Comparison of ENCODE assay signal across 25 cellular contexts in the genomic region with DNA sequence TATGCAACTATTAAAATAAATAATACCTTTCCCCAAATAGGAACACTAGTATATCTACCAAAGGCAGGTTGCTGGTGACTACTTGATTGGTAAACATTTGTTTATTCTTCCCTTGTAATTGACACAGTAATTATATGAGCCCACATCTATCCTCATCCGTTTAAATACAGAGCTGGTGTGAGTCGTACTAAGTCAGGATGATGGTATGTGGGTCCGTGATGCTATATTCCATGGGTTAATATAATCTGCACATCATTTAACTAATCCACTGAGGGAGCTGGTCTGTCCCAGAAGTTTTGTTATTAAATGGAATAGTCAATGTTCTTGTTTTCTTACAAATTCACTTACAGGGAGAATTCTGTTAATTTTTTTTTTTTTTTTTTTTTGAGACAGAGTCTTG.
DNase-seq lines count a peak whose midpoint lies in the region; ATAC-seq and TF ChIP-seq lines count a peak whose summit lies in the region.
"Had no signal": no experiment of that assay in that cellular context is flagged by ENCODE, and none has a peak within 500 bp of the region (broad histone marks: within the 10 kb centered on the region; RNA-seq: fewer than 3 reads in every experiment).

No MANE protein-coding gene starts in this region.

- peak overlapping the region in 4 of 5 experiments; percentile 28 to 97 (median 40) for H3K27ac Mint-ChIP-seq in brain
- H3K27ac Mint-ChIP-seq: CD4-positive, alpha-beta T cell; GM23338 had no signal

- H3K27me3 ChIP-seq in left lung = no peaks in the 10 kb centered on the region
- H3K27me3 ChIP-seq: BLaER1 had no signal

- no peaks in the 10 kb centered on the region for H3K4me1 ChIP-seq in left lung
- H3K4me1 ChIP-seq: BLaER1 had no signal

- ATAC-seq in left lung = no peak
- ATAC-seq in left colon = no peak
- ATAC-seq: GM23338, HCT116 had no signal

- H3K27me3 Mint-ChIP-seq in brain = no peaks in the 10 kb centered on the region

- TF ChIP-seq CTCF in brain (conservative IDR thresholded peaks at IDR 0.05) (no peak), left lung (IDR thresholded peaks at IDR 0.05) (no peak)

- intact Hi-C loops in left lung (cut with DNase I) = no loop called here
- intact Hi-C loops in left colon (cut with DNase I, micrococcal nuclease) = no loop called here

- peaks cover 3% of the 10 kb centered on the region for H3K36me3 Mint-ChIP-seq in brain

- H3K36me3 ChIP-seq in left lung = no peaks in the 10 kb centered on the region
- H3K36me3 ChIP-seq: BLaER1 had no signal

- H3K9me3 ChIP-seq in left lung = no peaks in the 10 kb centered on the region
- H3K9me3 ChIP-seq: BLaER1 had no signal

- H3K4me3 ChIP-seq in skeletal muscle cell (ENCODE audit: low read depth, low read length) = no peak overlapping the region
- H3K4me3 ChIP-seq in left lung = no peak overlapping the region
- H3K4me3 ChIP-seq: BLaER1, GM23338, SK-N-MC had no signal

- peaks cover 0 to 6% (median 4%) of the 10 kb centered on the region in 5 experiments for H3K9me3 Mint-ChIP-seq in brain
- H3K9me3 Mint-ChIP-seq: CD4-positive, alpha-beta T cell; GM23338 had no signal

- DNase-seq in ELR (ENCODE audit: low read depth) (peak; percentile 69), M059J (ENCODE audit: low read depth) (peak; percentile 52), skeletal muscle cell (ENCODE audit: low read depth) (peak; percentile 13), left lung (no peak), left colon (no peak)
- DNase-seq in activated T-cell treated with anti-CD3 and anti-CD28 coated beads, Interleukin-2, amount 50 U/mL, for 1 hour = no peak
- DNase-seq: CD4-positive, alpha-beta T cell; COR-L47; DND-41; GDM1; Kasumi-1; NCI-H1105; NCI-H146; NCI-H2029 treated with DMSO at 0.1 percent for 48 hours; NCI-H2171; NCI-H345; NCI-H524; NCI-H774; NK-92 treated with Interleukin-12 subunit alpha and Interleukin-12 subunit beta, amount 100 ng/mL, for 24 hours; SHP77 treated with DMSO at 0.1 percent for 48 hours had no signal

- H3K27ac ChIP-seq in left lung = no peak overlapping the region
- H3K27ac ChIP-seq: BLaER1, SK-N-MC had no signal

- H3K4me3 Mint-ChIP-seq in brain = no peak overlapping the region
- H3K4me3 Mint-ChIP-seq: CD4-positive, alpha-beta T cell; GM23338 had no signal

- H3K4me1 Mint-ChIP-seq in brain = peaks cover 84% of the 10 kb centered on the region

Comparison
In these comparisons a context has a peak if more than half of its experiments do, and no peak if none do; other contexts are left out.
1. DNase-seq: peak in ELR (single experiment), M059J (single experiment) and skeletal muscle cell (single experiment); none in activated T-cell treated with anti-CD3 and anti-CD28 coated beads, Interleukin-2, amount 50 U/mL, for 1 hour (single experiment), left lung (0 of 2) and left colon (0 of 2).